8 cellular contexts compared by ENCODE assay signal in the genomic region with DNA sequence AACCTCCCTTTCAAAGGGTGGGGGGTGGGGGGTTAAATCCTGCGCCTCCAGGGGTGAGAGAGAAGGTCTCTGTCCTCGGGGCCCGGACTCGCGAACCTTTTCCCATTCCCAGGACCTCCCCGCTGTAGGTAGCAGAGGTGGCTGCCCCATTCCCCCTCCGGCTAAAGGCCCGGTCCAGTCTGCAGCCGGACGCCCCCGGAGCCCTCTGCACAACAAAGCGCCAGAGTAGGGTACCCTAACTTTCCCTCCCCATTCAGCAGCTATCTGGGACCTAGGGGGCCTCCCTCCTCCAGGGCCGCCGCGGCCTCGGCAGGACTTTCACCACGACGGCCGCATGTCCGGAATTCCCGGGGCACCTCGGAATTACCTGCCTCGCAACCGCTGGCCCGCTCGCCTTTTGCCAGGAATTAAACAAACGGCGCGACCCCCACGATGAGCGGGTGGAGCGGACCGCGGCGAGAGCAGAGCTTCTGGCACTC. TPM values are rescaled to one million over a fixed set of nuclear protein-coding genes. Genes with fewer than 3 reads are reported as not detected.
DNase-seq lines count a peak whose midpoint lies in the region; ATAC-seq, FAIRE-seq and TF ChIP-seq lines count a peak whose summit lies in the region.

No MANE protein-coding gene starts in this region.

- DNase-seq in AG20443 (ENCODE audit: low spot score) (peak; percentile 28), frontal cortex (ENCODE audit: low spot score in 2 of 2) (peak; percentile 12 to 38), ovary (peak in 4 of 5 donors; percentile 18 to 62 (median 40))
- peak; percentile 70 for DNase-seq in activated CD8-positive, alpha-beta memory T cell treated with anti-CD3 and anti-CD28 coated beads, Interleukin-2, amount 50 U/mL, for 48 hours

- intact Hi-C loops in ovary (cut with DNase I) = loop anchor here in 3 of 4 donors (10.0 kb wide), 3 partner anchors 140 to 220 kb away; no protein-coding TSS in a partner anchor

- H3K27ac ChIP-seq in HEK293 (ENCODE audit: extremely low read depth, low read depth, low read length) = peak overlapping the region; percentile 96; the same call in 1 of the 2 replicates
- H3K27ac ChIP-seq in ovary = peak overlapping the region; percentile 13 to 73

- POLR2A ChIA-PET in HEK293 (lab: Yijun Ruan, JAX) = no interaction called here

- H3K36me3 ChIP-seq in HEK293 (ENCODE audit: control insufficient read depth in 2 of 2, insufficient read depth in 1 of 2, low read length in 2 of 2) (peaks cover 0 to 6% of the 10 kb centered on the region in 2 experiments; a peak in 1 of 3 replicates), ovary (no peaks in the 10 kb centered on the region)

- H3K4me1 ChIP-seq in HEK293 (ENCODE audit: control insufficient read depth, insufficient read depth, low read length) (0 out of 2 replicates have a peak, but pooled peaks cover 7% of the 10 kb centered on the region), ovary (ENCODE audit: insufficient read depth) (peaks cover 7% of the 10 kb centered on the region)

- no peak for FAIRE-seq in frontal cortex (lab: Jason Lieb, UNC)

- CTCF ChIA-PET in HEK293 (lab: Yijun Ruan, JAX) = interaction anchor here (0.6 to 0.7 kb wide), 2 partner anchors 148 to 152 kb away, joined by 3 read pairs; no protein-coding TSS in a partner anchor

- TF ChIP-seq CTCF in HEK293 (tag by site-specific recombination; IDR thresholded peaks at IDR 0.05) = no peak
- TF ChIP-seq CTCF in ovary (IDR thresholded peaks at IDR 0.05) = no peak

- H3K4me3 ChIP-seq in HEK293 (ENCODE audit: low read depth, low read length) = peak overlapping the region; percentile 80
- H3K4me3 ChIP-seq in ovary = peak overlapping the region; percentile 55

- WGBS in ovary, 3 donors = 0 to 1% (median 0%) methylated on average over 35 of the region's 35 CpGs

- TF ChIP-seq EP300 in ovary (IDR thresholded peaks at IDR 0.05) = no peak

- peaks cover 2% of the 10 kb centered on the region for H3K27me3 ChIP-seq in ovary

- ATAC-seq in HG03439 (IDR thresholded peaks at IDR 0.05; ENCODE audit: unreplicated experiment) (no peak), GM19324 (IDR thresholded peaks at IDR 0.05; ENCODE audit: low FRiP score, unreplicated experiment) (no peak), GM21447 (IDR thresholded peaks at IDR 0.05; ENCODE audit: unreplicated experiment) (no peak)

- no peaks in the 10 kb centered on the region for H3K9me3 ChIP-seq in HEK293 (ENCODE audit: control insufficient read depth, insufficient read depth, low read depth, low read length)
- no peaks in the 10 kb centered on the region for H3K9me3 ChIP-seq in ovary

- TF ChIP-seq POLR2A in ovary (IDR thresholded peaks at IDR 0.05) = no peak

TF ChIP-seq in HEK293, 187 proteins besides CTCF, POLR2A, EP300 and RAD21:
- TF ChIP-seq, protein P1, sequence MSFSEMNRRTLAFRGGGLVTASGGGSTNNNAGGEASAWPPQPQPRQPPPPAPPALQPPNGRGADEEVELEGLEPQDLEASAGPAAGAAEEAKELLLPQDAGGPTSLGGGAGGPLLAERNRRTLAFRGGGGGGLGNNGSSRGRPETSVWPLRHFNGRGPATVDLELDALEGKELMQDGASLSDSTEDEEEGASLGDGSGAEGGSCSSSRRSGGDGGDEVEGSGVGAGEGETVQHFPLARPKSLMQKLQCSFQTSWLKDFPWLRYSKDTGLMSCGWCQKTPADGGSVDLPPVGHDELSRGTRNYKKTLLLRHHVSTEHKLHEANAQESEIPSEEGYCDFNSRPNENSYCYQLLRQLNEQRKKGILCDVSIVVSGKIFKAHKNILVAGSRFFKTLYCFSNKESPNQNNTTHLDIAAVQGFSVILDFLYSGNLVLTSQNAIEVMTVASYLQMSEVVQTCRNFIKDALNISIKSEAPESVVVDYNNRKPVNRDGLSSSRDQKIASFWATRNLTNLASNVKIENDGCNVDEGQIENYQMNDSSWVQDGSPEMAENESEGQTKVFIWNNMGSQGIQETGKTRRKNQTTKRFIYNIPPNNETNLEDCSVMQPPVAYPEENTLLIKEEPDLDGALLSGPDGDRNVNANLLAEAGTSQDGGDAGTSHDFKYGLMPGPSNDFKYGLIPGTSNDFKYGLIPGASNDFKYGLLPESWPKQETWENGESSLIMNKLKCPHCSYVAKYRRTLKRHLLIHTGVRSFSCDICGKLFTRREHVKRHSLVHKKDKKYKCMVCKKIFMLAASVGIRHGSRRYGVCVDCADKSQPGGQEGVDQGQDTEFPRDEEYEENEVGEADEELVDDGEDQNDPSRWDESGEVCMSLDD (tag by site-specific recombination; IDR thresholded peaks at IDR 0.05) = peak; percentile 64; the same call in 1 of the 2 replicates
- TF ChIP-seq ZNF501 (tag by site-specific recombination; IDR thresholded peaks at IDR 0.05) (0 out of 2 replicates have a peak, but pooled peaks have one; percentile 19), ZFP41 (tag by site-specific recombination; IDR thresholded peaks at IDR 0.05; ENCODE audit: borderline replicate concordance) (no peak), BCL11A (tag by site-specific recombination; IDR thresholded peaks at IDR 0.05; ENCODE audit: low read depth) (0 out of 2 replicates have a peak, but pooled peaks have one; percentile 13), GLIS2 (tag by site-specific recombination; IDR thresholded peaks at IDR 0.05) (0 out of 2 replicates have a peak, but pooled peaks have one; percentile 6)
TF ChIP-seq in HEK293: peak in this region for 4.

RNA-seq across cellular contexts. Expression of a gene that starts 1.7 kb away (rescaled TPM):
- total RNA-seq in frontal cortex = 10.2 TPM
- 10 to 100 TPM in 6 of 7 donors, 1 to 10 TPM in 1; 5.4 to 20.4 (median 11.6) TPM for total RNA-seq in ovary
- polyA plus RNA-seq in ovary = 1 to 10 TPM; 1.8 to 4.4 TPM
